Comparison of ENCODE assay signal across 1 cellular context in the genomic region with DNA sequence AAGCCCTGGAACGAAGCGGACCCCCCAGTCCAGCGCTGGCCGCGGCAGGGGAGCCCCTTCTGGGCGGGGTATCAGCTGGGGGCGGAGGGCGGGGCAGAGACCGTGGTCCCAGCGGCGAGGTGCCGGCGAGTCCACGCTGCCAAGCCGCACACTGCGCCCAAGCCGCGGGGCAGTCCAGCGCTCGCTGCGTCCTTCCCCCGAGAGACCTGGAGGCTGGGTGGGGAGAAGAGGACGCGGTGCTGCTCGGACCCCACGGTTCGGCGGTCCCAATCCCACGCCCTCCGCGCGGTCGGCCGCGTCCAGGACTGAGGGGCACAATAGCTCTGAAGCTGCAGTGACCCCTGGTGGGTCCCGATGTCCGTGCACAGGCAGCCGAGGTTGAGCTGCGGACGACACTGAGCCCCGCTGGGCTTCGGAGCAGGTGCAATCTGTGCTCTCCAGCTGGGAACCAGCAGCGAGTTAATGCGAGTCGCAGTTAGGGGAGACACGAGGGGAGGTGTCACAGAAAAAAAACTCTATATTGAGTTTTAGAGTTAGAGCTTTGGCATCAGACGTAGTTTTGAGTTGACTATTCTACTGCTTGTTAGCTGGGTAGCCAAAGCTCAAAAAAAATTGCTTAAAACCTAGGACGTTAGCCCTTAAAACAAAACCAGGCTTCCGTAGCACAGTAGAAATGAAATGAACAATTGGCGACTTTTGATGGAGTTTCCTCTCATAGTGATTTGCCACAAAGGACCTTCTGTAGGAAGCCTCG.
TF ChIP-seq lines count a peak whose summit lies in the region.

No MANE protein-coding gene starts in this region.

TF ChIP-seq in HEK293, 187 proteins besides CTCF, POLR2A, EP300 and RAD21 (continued from another document and continues in another):
- TF ChIP-seq AEBP2 (tag by site-specific recombination; IDR thresholded peaks at IDR 0.05; ENCODE audit: borderline replicate concordance): no peak
- TF ChIP-seq ZNF626 (tag by site-specific recombination; IDR thresholded peaks at IDR 0.05): no peak
- TF ChIP-seq ELK4 (IDR thresholded peaks at IDR 0.05; ENCODE audit: borderline replicate concordance, low read depth, low read length): no peak
- TF ChIP-seq ZNF19 (tag by site-specific recombination; IDR thresholded peaks at IDR 0.05; ENCODE audit: low read depth): no peak
- no peak for TF ChIP-seq FEZF1 (tag by site-specific recombination; IDR thresholded peaks at IDR 0.05)
- TF ChIP-seq ZNF529 (tag by site-specific recombination; IDR thresholded peaks at IDR 0.05; ENCODE audit: insufficient replicate concordance): no peak
- TF ChIP-seq PRDM10 (tag by site-specific recombination; IDR thresholded peaks at IDR 0.05): peak; percentile 67; the same call in 1 of the 2 replicates
- TF ChIP-seq SP7 (tag by site-specific recombination; IDR thresholded peaks at IDR 0.05): peak; percentile 75
- TF ChIP-seq TCF7L2 (IDR thresholded peaks at IDR 0.05; ENCODE audit: borderline replicate concordance, low read depth, low read length): no peak
- TF ChIP-seq ZNF112 (tag by site-specific recombination; IDR thresholded peaks at IDR 0.05): no peak
- no peak for TF ChIP-seq ZNF157 (tag by site-specific recombination; IDR thresholded peaks at IDR 0.05)
- no peak for TF ChIP-seq ZNF837 (tag by site-specific recombination; IDR thresholded peaks at IDR 0.05)
- peak; percentile 16; the same call in 1 of the 2 replicates for TF ChIP-seq REST (tag by site-specific recombination; IDR thresholded peaks at IDR 0.05)
- TF ChIP-seq ZNF335 (tag by site-specific recombination; conservative IDR thresholded peaks at IDR 0.05): peak; percentile 70
- TF ChIP-seq EGR2 (tag by site-specific recombination; IDR thresholded peaks at IDR 0.05; ENCODE audit: low read depth): no peak; the same call in 1 of the 2 replicates
- no peak for TF ChIP-seq ZNF530 (tag by site-specific recombination; IDR thresholded peaks at IDR 0.05; ENCODE audit: low read depth)
- peak; percentile 39; the same call in 1 of the 2 replicates for TF ChIP-seq ZBTB48 (tag by site-specific recombination; IDR thresholded peaks at IDR 0.05)
- no peak for TF ChIP-seq ZNF223 (tag by site-specific recombination; IDR thresholded peaks at IDR 0.05)
- TF ChIP-seq ZNF26 (tag by site-specific recombination; IDR thresholded peaks at IDR 0.05): no peak
- no peak for TF ChIP-seq YY2 (tag by site-specific recombination; IDR thresholded peaks at IDR 0.05)
- TF ChIP-seq HOXD13 (CRISPR knock-in tag; IDR thresholded peaks at IDR 0.05; ENCODE audit: borderline replicate concordance): no peak
- TF ChIP-seq ZSCAN16 (tag by site-specific recombination; IDR thresholded peaks at IDR 0.05): no peak
- TF ChIP-seq TSHZ1 (tag by site-specific recombination; IDR thresholded peaks at IDR 0.05; ENCODE audit: borderline replicate concordance): no peak
- TF ChIP-seq, protein P1, sequence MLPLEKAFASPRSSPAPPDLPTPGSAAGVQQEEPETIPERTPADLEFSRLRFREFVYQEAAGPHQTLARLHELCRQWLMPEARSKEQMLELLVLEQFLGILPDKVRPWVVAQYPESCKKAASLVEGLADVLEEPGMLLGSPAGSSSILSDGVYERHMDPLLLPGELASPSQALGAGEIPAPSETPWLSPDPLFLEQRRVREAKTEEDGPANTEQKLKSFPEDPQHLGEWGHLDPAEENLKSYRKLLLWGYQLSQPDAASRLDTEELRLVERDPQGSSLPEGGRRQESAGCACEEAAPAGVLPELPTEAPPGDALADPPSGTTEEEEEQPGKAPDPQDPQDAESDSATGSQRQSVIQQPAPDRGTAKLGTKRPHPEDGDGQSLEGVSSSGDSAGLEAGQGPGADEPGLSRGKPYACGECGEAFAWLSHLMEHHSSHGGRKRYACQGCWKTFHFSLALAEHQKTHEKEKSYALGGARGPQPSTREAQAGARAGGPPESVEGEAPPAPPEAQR (tag by site-specific recombination; IDR thresholded peaks at IDR 0.05): no peak
- TF ChIP-seq GLIS2 (tag by site-specific recombination; IDR thresholded peaks at IDR 0.05): peak; percentile 99
- no peak for TF ChIP-seq INSM2 (tag by site-specific recombination; IDR thresholded peaks at IDR 0.05)
- TF ChIP-seq ZNF623 (tag by site-specific recombination; IDR thresholded peaks at IDR 0.05): no peak
- peak; percentile 39 for TF ChIP-seq KLF1 (tag by site-specific recombination; IDR thresholded peaks at IDR 0.05)
- TF ChIP-seq ZNF549 (tag by site-specific recombination; IDR thresholded peaks at IDR 0.05): no peak
- TF ChIP-seq ZNF792 (tag by site-specific recombination; IDR thresholded peaks at IDR 0.05): no peak
- no peak for TF ChIP-seq ZNF302 (tag by site-specific recombination; IDR thresholded peaks at IDR 0.05; ENCODE audit: low read depth)
- no peak for TF ChIP-seq ZNF10 (tag by site-specific recombination; IDR thresholded peaks at IDR 0.05)
- peak; percentile 72; the same call in 1 of the 2 replicates for TF ChIP-seq KLF8 (tag by site-specific recombination; IDR thresholded peaks at IDR 0.05)
- TF ChIP-seq ZNF660 (tag by site-specific recombination; IDR thresholded peaks at IDR 0.05): peak; percentile 22; the same call in 1 of the 2 replicates
- no peak for TF ChIP-seq ZBTB7A (tag by site-specific recombination; IDR thresholded peaks at IDR 0.05; ENCODE audit: low read depth)
- TF ChIP-seq ZNF843 (tag by site-specific recombination; IDR thresholded peaks at IDR 0.05): no peak
- peak; percentile 72; the same call in 1 of the 2 replicates for TF ChIP-seq ZBTB8A (tag by site-specific recombination; IDR thresholded peaks at IDR 0.05)
